Comparison of ENCODE assay signal across 32 cellular contexts in the genomic region with DNA sequence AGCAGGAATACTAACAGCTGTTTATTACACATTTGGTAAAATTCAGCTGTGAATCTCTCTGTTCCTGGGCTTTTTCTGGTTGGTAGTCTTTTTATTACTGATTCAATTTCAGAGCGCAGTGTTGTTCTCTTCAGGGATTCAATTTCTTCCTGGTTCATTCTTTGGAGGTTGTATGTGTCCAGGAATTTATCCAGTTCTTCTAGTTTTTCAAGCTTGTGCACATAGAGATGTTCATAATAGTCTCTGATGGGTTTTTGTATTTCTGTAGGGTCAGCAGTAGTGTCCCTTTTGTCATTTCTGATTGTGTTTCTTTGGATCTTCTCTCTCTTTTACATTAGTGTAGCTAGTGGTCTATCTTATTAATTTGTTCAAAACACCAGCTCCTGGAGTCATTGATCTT. TPM values are rescaled to one million over a fixed set of nuclear protein-coding genes. Genes with fewer than 3 reads are reported as not detected.
"Had no signal": no experiment of that assay in that cellular context is flagged by ENCODE, and none has a peak within 500 bp of the region (broad histone marks: within the 10 kb centered on the region; RNA-seq: fewer than 3 reads in every experiment).

No MANE protein-coding gene starts in this region.

- H3K4me3 Mint-ChIP-seq: stimulated activated effector memory CD8-positive, alpha-beta T cell treated with anti-CD3 and anti-CD28 coated beads, Interleukin-12 subunit alpha, Interleukin-12 subunit beta, amount 100 ng/mL, for 72 hours; stimulated activated memory B cell treated with anti-CD40 and anti-IgM and Interleukin-4, amounts not matched to agents 10 μg/mL and 1 μg/mL and 100 μg/mL, for 72 hours; stimulated activated naive B cell treated with anti-CD40 and anti-IgM and Interleukin-4, amounts not matched to agents 10 μg/mL and 1 μg/mL and 100 μg/mL, for 72 hours; stimulated activated naive CD8-positive, alpha-beta T cell treated with anti-CD3 and anti-CD28 coated beads, Interleukin-15, amount 100 ng/mL, for 72 hours; stimulated activated naive CD8-positive, alpha-beta T cell treated with anti-CD3 and anti-CD28 coated beads, Interleukin-15, Interleukin-2, amounts not matched to agents 100 ng/mL and 50 ng/mL, for 24 hours had no signal

- H3K9me3 Mint-ChIP-seq: stimulated activated effector memory CD8-positive, alpha-beta T cell treated with anti-CD3 and anti-CD28 coated beads, Interleukin-12 subunit alpha, Interleukin-12 subunit beta, amount 100 ng/mL, for 72 hours; stimulated activated memory B cell treated with anti-CD40 and anti-IgM and Interleukin-4, amounts not matched to agents 10 μg/mL and 1 μg/mL and 100 μg/mL, for 72 hours; stimulated activated naive CD8-positive, alpha-beta T cell treated with anti-CD3 and anti-CD28 coated beads, Interleukin-15, amount 100 ng/mL, for 72 hours; stimulated activated naive CD8-positive, alpha-beta T cell treated with anti-CD3 and anti-CD28 coated beads, Interleukin-15, Interleukin-2, amounts not matched to agents 100 ng/mL and 50 ng/mL, for 24 hours had no signal

- FAIRE-seq: urothelium cell line had no signal

- H3K9me3 ChIP-seq: stomach, testis, thoracic aorta, thyroid gland, tibial artery, transverse colon, upper lobe of left lung, upper lobe of right lung, uterus, vagina had no signal

- ATAC-seq: stimulated activated effector memory CD8-positive, alpha-beta T cell treated with anti-CD3 and anti-CD28 coated beads, Interleukin-12 subunit alpha, Interleukin-12 subunit beta, amount 100 ng/mL, for 72 hours; stimulated activated memory B cell treated with anti-CD40 and anti-IgM and Interleukin-4, amounts not matched to agents 10 μg/mL and 1 μg/mL and 100 μg/mL, for 72 hours; stimulated activated naive B cell treated with anti-CD40 and anti-IgM and Interleukin-4, amounts not matched to agents 10 μg/mL and 1 μg/mL and 100 μg/mL, for 72 hours; stimulated activated naive CD8-positive, alpha-beta T cell treated with anti-CD3 and anti-CD28 coated beads, Interleukin-15, amount 100 ng/mL, for 72 hours; stimulated activated naive CD8-positive, alpha-beta T cell treated with anti-CD3 and anti-CD28 coated beads, Interleukin-15, Interleukin-2, amounts not matched to agents 100 U/mL and 50 U/mL, for 24 hours; upper lobe of right lung had no signal

- H3K27ac ChIP-seq: stomach, suprapubic skin, testis, thoracic aorta, thyroid gland, tibial artery, tibial nerve, transverse colon, upper lobe of left lung, upper lobe of right lung, uterus, vagina had no signal

- H3K36me3 Mint-ChIP-seq: stimulated activated effector memory CD8-positive, alpha-beta T cell treated with anti-CD3 and anti-CD28 coated beads, Interleukin-12 subunit alpha, Interleukin-12 subunit beta, amount 100 ng/mL, for 72 hours; stimulated activated memory B cell treated with anti-CD40 and anti-IgM and Interleukin-4, amounts not matched to agents 10 μg/mL and 1 μg/mL and 100 μg/mL, for 72 hours; stimulated activated naive B cell treated with anti-CD40 and anti-IgM and Interleukin-4, amounts not matched to agents 10 μg/mL and 1 μg/mL and 100 μg/mL, for 72 hours had no signal

- H3K4me3 ChIP-seq: stomach, suprapubic skin, testis, thoracic aorta, thyroid gland, tibial artery, tibial nerve, transverse colon, upper lobe of left lung, upper lobe of right lung, uterus, vagina had no signal

- H3K4me1 ChIP-seq: stomach, suprapubic skin, testis, thyroid gland, tibial nerve, upper lobe of left lung, upper lobe of right lung, uterus, vagina had no signal

- H3K27ac Mint-ChIP-seq: stimulated activated effector memory CD8-positive, alpha-beta T cell treated with anti-CD3 and anti-CD28 coated beads, Interleukin-12 subunit alpha, Interleukin-12 subunit beta, amount 100 ng/mL, for 72 hours; stimulated activated memory B cell treated with anti-CD40 and anti-IgM and Interleukin-4, amounts not matched to agents 10 μg/mL and 1 μg/mL and 100 μg/mL, for 72 hours; stimulated activated naive B cell treated with anti-CD40 and anti-IgM and Interleukin-4, amounts not matched to agents 10 μg/mL and 1 μg/mL and 100 μg/mL, for 72 hours; stimulated activated naive CD8-positive, alpha-beta T cell treated with anti-CD3 and anti-CD28 coated beads, Interleukin-15, amount 100 ng/mL, for 72 hours; stimulated activated naive CD8-positive, alpha-beta T cell treated with anti-CD3 and anti-CD28 coated beads, Interleukin-15, Interleukin-2, amounts not matched to agents 100 ng/mL and 50 ng/mL, for 24 hours had no signal

- H3K27me3 ChIP-seq: testis, thyroid gland, tibial artery, tibial nerve, transverse colon, upper lobe of left lung, upper lobe of right lung, uterus, vagina had no signal

- DNase-seq: stimulated activated CD4-positive, alpha-beta T cell treated with anti-CD3 and anti-CD28 coated beads, Interleukin-2, amount 100 ng/mL, for 48 hours; stimulated activated CD4-positive, alpha-beta T cell treated with anti-CD3 and anti-CD28 coated beads, Interleukin-4, amount 100 ng/mL, for 1 hour; stimulated activated CD4-positive, alpha-beta T cell treated with anti-CD3 and anti-CD28 coated beads, Interleukin-4, amount 100 ng/mL, for 24 hours; stimulated activated CD4-positive, alpha-beta T cell treated with anti-CD3 and anti-CD28 coated beads, Interleukin-4, amount 100 ng/mL, for 4 hours; stimulated activated CD8-positive, alpha-beta memory T cell treated with anti-CD3 and anti-CD28 coated beads, Interleukin-4, amount 100 ng/mL, for 48 hours; stimulated activated naive B cell treated with anti-CD40 and anti-IgM and Interleukin-4, amounts not matched to agents 10 μg/mL and 1 μg/mL and 100 μg/mL, for 72 hours; stimulated activated naive CD4-positive, alpha-beta T cell; stimulated activated naive CD4-positive, alpha-beta T cell treated with Interleukin-2 at 50 U/mL for 16 hours; stimulated activated naive CD8-positive, alpha-beta T cell treated with anti-CD3 and anti-CD28 coated beads, Interleukin-15, amount 100 ng/mL, for 72 hours; stimulated activated naive CD8-positive, alpha-beta T cell treated with anti-CD3 and anti-CD28 coated beads, Interleukin-15, Interleukin-2, amounts not matched to agents 100 U/mL and 50 U/mL, for 24 hours; stomach; substantia nigra; testis; thyroid gland; tibial artery; transverse colon; upper lobe of left lung; upper lobe of right lung; uterus had no signal

- H3K36me3 ChIP-seq: stomach, suprapubic skin, thoracic aorta, thyroid gland, tibial artery, tibial nerve, transverse colon, upper lobe of left lung, upper lobe of right lung, uterus, vagina had no signal

RNA-seq across cellular contexts. Expression of a gene that starts 9.1 kb away (rescaled TPM):
- total RNA-seq: stomach, subcutaneous adipose tissue, suprapubic skin, temporal lobe, testis, thoracic aorta, thyroid gland, tibial nerve, transverse colon, upper lobe of left lung, upper lobe of right lung, ureter, urinary bladder, uterus, vagina had no signal
- polyA plus RNA-seq: stomach, thymus, urinary bladder had no signal

RNA-seq across cellular contexts. Expression of a gene that starts 16.6 kb away (rescaled TPM):
- total RNA-seq: stomach, subcutaneous adipose tissue, suprapubic skin, temporal lobe, testis, thoracic aorta, thyroid gland, tibial nerve, transverse colon, upper lobe of left lung, upper lobe of right lung, ureter, urinary bladder, uterus, vagina had no signal
- polyA plus RNA-seq: stomach, urinary bladder had no signal

RNA-seq across cellular contexts. Expression of a gene that starts 26.9 kb away (rescaled TPM):
- total RNA-seq: stomach, subcutaneous adipose tissue, temporal lobe, thoracic aorta, thyroid gland, tibial nerve, upper lobe of right lung, uterus, vagina had no signal
- polyA plus RNA-seq: stomach, thymus, urinary bladder had no signal

RNA-seq across cellular contexts. Expression of a gene that starts 53.0 kb away (rescaled TPM):
- total RNA-seq: stomach, subcutaneous adipose tissue, suprapubic skin, temporal lobe, testis, thoracic aorta, thyroid gland, tibial nerve, transverse colon, upper lobe of left lung, upper lobe of right lung, ureter, urinary bladder, uterus, vagina had no signal
- polyA plus RNA-seq: stomach, thymus, urinary bladder had no signal

RNA-seq across cellular contexts. Expression of a gene that starts 54.2 kb away (rescaled TPM):
- total RNA-seq: stomach, subcutaneous adipose tissue, suprapubic skin, temporal lobe, thoracic aorta, thyroid gland, tibial nerve, transverse colon, upper lobe of left lung, upper lobe of right lung, ureter, urinary bladder, uterus, vagina had no signal
- polyA plus RNA-seq: stomach, thymus, urinary bladder had no signal
